2 cellular contexts compared by ENCODE assay signal in genomic region chr6:24537771-24538385, GRCh38.
TF ChIP-seq lines count a peak whose summit lies in the region.

No MANE protein-coding gene starts in this region.

TF ChIP-seq in SK-N-SH treated with all-trans-retinoic acid at 6 μM for 48 hours, 23 proteins besides CTCF, POLR2A, EP300 and RAD21 (continued from another document):
- TF ChIP-seq POU6F1 (CRISPR knock-in tag; IDR thresholded peaks at IDR 0.05; ENCODE audit: borderline replicate concordance, low read depth): no peak
- TF ChIP-seq ISL1 (CRISPR knock-in tag; IDR thresholded peaks at IDR 0.05): no peak
- TF ChIP-seq ZNF70 (CRISPR knock-in tag; IDR thresholded peaks at IDR 0.05): no peak
- TF ChIP-seq ZNF565 (CRISPR knock-in tag; conservative IDR thresholded peaks at IDR 0.05; ENCODE audit: low read depth): no peak
- TF ChIP-seq CSRNP3 (CRISPR knock-in tag; IDR thresholded peaks at IDR 0.05): no peak
- TF ChIP-seq PATZ1 (CRISPR knock-in tag; IDR thresholded peaks at IDR 0.05; ENCODE audit: borderline replicate concordance): no peak
- no peak for TF ChIP-seq ZNF8 (CRISPR knock-in tag; IDR thresholded peaks at IDR 0.05)
- no peak for TF ChIP-seq PPARA (CRISPR knock-in tag; IDR thresholded peaks at IDR 0.05; ENCODE audit: borderline replicate concordance)
- TF ChIP-seq ESRRG (CRISPR knock-in tag; IDR thresholded peaks at IDR 0.05): no peak
- no peak for TF ChIP-seq ZFP3 (CRISPR knock-in tag; IDR thresholded peaks at IDR 0.05)
- TF ChIP-seq GLIS3 (CRISPR knock-in tag; IDR thresholded peaks at IDR 0.05): no peak
- TF ChIP-seq RARB (CRISPR knock-in tag; IDR thresholded peaks at IDR 0.05): no peak
- no peak for TF ChIP-seq CSDC2 (CRISPR knock-in tag; IDR thresholded peaks at IDR 0.05)

TF ChIP-seq in GM23338, 12 proteins besides CTCF, POLR2A, EP300 and RAD21 (continued from another document):
- no peak for TF ChIP-seq ZNF462 (CRISPR knock-in tag; IDR thresholded peaks at IDR 0.05)
- no peak for TF ChIP-seq NANOG (IDR thresholded peaks at IDR 0.05; ENCODE audit: borderline replicate concordance)
- no peak for TF ChIP-seq STAT1 (IDR thresholded peaks at IDR 0.05; ENCODE audit: unreplicated experiment)
- no peak for TF ChIP-seq ETS1 (IDR thresholded peaks at IDR 0.05)
